Comparison of ENCODE assay signal across 1 cellular context in genomic region chr1:64966158-64966963, GRCh38.
TF ChIP-seq lines count a peak whose summit lies in the region.

Gene JAK1, minus strand, starts transcription at chr1:64966549. Its CDS starts 80,285 bp downstream, at chr1:64886264.

TF ChIP-seq in K562, 482 proteins besides CTCF, POLR2A, EP300 and RAD21 (continued from another document and continues in another):
- TF ChIP-seq, protein P1, sequence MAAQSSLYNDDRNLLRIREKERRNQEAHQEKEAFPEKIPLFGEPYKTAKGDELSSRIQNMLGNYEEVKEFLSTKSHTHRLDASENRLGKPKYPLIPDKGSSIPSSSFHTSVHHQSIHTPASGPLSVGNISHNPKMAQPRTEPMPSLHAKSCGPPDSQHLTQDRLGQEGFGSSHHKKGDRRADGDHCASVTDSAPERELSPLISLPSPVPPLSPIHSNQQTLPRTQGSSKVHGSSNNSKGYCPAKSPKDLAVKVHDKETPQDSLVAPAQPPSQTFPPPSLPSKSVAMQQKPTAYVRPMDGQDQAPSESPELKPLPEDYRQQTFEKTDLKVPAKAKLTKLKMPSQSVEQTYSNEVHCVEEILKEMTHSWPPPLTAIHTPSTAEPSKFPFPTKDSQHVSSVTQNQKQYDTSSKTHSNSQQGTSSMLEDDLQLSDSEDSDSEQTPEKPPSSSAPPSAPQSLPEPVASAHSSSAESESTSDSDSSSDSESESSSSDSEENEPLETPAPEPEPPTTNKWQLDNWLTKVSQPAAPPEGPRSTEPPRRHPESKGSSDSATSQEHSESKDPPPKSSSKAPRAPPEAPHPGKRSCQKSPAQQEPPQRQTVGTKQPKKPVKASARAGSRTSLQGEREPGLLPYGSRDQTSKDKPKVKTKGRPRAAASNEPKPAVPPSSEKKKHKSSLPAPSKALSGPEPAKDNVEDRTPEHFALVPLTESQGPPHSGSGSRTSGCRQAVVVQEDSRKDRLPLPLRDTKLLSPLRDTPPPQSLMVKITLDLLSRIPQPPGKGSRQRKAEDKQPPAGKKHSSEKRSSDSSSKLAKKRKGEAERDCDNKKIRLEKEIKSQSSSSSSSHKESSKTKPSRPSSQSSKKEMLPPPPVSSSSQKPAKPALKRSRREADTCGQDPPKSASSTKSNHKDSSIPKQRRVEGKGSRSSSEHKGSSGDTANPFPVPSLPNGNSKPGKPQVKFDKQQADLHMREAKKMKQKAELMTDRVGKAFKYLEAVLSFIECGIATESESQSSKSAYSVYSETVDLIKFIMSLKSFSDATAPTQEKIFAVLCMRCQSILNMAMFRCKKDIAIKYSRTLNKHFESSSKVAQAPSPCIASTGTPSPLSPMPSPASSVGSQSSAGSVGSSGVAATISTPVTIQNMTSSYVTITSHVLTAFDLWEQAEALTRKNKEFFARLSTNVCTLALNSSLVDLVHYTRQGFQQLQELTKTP (IDR thresholded peaks at IDR 0.05; ENCODE audit: low read depth in 1 of 2, partially characterized antibody in 2 of 2) = no peak
- TF ChIP-seq PHF20 (IDR thresholded peaks at IDR 0.05; ENCODE audit: partially characterized antibody) = peak; percentile 46
- no peak for TF ChIP-seq POU5F1 (IDR thresholded peaks at IDR 0.05; ENCODE audit: borderline replicate concordance, low read depth, low read length, partially characterized antibody)
- no peak for TF ChIP-seq ZNF12 (CRISPR knock-in tag; IDR thresholded peaks at IDR 0.05)
- no peak for TF ChIP-seq MYC (IDR thresholded peaks at IDR 0.05; ENCODE audit: low read depth, low read length)
- TF ChIP-seq MYC (CRISPR knock-in tag; IDR thresholded peaks at IDR 0.05; ENCODE audit: borderline replicate concordance, low read depth) = no peak
- TF ChIP-seq SRSF1 (IDR thresholded peaks at IDR 0.05; ENCODE audit: low read depth, low read length) = no peak
- TF ChIP-seq SAFB2 (IDR thresholded peaks at IDR 0.05; ENCODE audit: borderline replicate concordance, low read depth, low read length, severe bottlenecking) = no peak
- TF ChIP-seq, protein P2, sequence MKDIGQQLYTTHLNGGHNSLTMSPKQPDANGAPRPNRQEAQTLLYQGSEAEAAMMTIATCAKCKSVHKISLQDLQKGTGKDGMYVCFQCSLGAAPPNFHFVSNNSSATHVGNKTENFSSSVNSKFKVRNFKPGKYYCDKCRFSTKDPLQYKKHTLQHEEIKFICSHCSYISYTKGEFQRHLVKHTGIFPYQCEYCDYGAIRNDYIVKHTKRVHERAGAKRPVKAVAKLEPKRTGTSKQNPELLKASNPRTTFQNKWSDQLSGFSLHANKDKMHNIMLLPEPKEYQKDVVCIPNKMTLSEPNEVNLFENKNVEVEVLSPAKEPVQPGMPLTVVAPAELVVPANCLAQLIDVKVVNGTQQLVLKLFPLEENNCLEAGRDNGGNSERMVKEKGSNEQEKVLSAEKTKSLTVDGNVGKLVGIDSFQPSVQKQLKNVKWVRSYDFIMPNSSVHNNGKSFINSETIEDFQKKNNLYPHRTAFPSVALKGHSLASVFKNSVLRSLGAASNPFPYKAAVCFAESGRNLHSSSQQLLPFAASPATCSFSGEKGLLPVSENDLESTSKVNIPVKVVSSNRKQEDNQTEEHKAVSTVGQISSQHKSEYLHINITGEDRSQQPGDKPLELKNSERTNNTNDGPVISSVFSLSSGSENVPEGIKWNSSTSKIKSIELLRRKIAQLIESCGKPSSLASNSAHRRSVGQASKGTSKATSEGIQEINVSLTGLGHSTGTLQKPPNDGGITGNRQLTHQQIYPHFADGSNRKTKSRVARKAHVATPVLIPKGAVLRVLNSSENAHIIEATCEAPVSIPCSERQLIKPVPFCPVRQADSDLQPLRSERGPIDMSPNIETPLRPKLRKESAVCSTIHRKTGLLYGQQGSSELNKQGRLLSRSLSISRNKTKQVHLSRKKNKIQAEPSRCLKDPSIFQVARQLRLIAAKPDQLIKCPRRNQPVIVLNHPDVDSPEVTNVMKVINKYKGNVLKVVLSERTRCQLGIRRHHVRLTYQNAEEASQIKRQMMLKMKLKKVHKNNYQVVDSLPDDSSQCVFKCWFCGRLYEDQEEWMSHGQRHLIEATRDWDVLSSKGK (CRISPR knock-in tag; IDR thresholded peaks at IDR 0.05) = no peak
- TF ChIP-seq TCF15 (CRISPR knock-in tag; IDR thresholded peaks at IDR 0.05) = no peak
- no peak for TF ChIP-seq NR2C1 (IDR thresholded peaks at IDR 0.05)
- no peak for TF ChIP-seq NR2C1 (tag; IDR thresholded peaks at IDR 0.05)
- TF ChIP-seq, protein P3, sequence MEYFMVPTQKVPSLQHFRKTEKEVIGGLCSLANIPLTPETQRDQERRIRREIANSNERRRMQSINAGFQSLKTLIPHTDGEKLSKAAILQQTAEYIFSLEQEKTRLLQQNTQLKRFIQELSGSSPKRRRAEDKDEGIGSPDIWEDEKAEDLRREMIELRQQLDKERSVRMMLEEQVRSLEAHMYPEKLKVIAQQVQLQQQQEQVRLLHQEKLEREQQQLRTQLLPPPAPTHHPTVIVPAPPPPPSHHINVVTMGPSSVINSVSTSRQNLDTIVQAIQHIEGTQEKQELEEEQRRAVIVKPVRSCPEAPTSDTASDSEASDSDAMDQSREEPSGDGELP (CRISPR knock-in tag; IDR thresholded peaks at IDR 0.05; ENCODE audit: borderline replicate concordance) = no peak
- TF ChIP-seq, protein P4, sequence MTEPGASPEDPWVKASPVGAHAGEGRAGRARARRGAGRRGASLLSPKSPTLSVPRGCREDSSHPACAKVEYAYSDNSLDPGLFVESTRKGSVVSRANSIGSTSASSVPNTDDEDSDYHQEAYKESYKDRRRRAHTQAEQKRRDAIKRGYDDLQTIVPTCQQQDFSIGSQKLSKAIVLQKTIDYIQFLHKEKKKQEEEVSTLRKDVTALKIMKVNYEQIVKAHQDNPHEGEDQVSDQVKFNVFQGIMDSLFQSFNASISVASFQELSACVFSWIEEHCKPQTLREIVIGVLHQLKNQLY (CRISPR knock-in tag; conservative IDR thresholded peaks at IDR 0.05) = no peak
- TF ChIP-seq, protein P5, sequence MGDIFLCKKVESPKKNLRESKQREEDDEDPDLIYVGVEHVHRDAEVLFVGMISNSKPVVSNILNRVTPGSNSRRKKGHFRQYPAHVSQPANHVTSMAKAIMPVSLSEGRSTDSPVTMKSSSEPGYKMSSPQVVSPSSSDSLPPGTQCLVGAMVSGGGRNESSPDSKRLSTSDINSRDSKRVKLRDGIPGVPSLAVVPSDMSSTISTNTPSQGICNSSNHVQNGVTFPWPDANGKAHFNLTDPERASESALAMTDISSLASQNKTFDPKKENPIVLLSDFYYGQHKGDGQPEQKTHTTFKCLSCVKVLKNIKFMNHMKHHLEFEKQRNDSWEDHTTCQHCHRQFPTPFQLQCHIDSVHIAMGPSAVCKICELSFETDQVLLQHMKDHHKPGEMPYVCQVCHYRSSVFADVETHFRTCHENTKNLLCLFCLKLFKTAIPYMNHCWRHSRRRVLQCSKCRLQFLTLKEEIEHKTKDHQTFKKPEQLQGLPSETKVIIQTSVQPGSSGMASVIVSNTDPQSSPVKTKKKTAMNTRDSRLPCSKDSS (IDR thresholded peaks at IDR 0.05; ENCODE audit: low read depth, partially characterized antibody) = no peak
- TF ChIP-seq FOXK1 (CRISPR knock-in tag; IDR thresholded peaks at IDR 0.05; ENCODE audit: borderline replicate concordance) = no peak
- no peak for TF ChIP-seq PML (IDR thresholded peaks at IDR 0.05; ENCODE audit: low read length)
- no peak for TF ChIP-seq RUNX1 (IDR thresholded peaks at IDR 0.05; ENCODE audit: low read depth)
- TF ChIP-seq HNRNPL (IDR thresholded peaks at IDR 0.05; ENCODE audit: low read depth, low read length) = no peak
- TF ChIP-seq HOXB6 (CRISPR knock-in tag; IDR thresholded peaks at IDR 0.05; ENCODE audit: borderline replicate concordance) = no peak
- no peak for TF ChIP-seq CHD4 (IDR thresholded peaks at IDR 0.05; ENCODE audit: insufficient read depth, insufficient replicate concordance, low read depth, low read length, poor library complexity, severe bottlenecking)
- no peak for TF ChIP-seq BACH1 (tag; IDR thresholded peaks at IDR 0.05)
- no peak for TF ChIP-seq ZNF655 (CRISPR knock-in tag; IDR thresholded peaks at IDR 0.05)
- TF ChIP-seq, protein P6, sequence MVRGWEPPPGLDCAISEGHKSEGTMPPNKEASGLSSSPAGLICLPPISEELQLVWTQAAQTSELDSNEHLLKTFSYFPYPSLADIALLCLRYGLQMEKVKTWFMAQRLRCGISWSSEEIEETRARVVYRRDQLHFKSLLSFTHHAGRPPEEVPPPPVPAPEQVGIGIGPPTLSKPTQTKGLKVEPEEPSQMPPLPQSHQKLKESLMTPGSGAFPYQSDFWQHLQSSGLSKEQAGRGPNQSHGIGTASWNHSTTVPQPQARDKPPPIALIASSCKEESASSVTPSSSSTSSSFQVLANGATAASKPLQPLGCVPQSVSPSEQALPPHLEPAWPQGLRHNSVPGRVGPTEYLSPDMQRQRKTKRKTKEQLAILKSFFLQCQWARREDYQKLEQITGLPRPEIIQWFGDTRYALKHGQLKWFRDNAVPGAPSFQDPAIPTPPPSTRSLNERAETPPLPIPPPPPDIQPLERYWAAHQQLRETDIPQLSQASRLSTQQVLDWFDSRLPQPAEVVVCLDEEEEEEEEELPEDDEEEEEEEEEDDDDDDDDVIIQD (CRISPR knock-in tag; IDR thresholded peaks at IDR 0.05) = 0 out of 2 replicates have a peak, but pooled peaks have one; percentile 23
- TF ChIP-seq CREB3 (tag; conservative IDR thresholded peaks at IDR 0.05; ENCODE audit: low read depth) = no peak
- TF ChIP-seq HIVEP1 (CRISPR knock-in tag; IDR thresholded peaks at IDR 0.05) = no peak
- TF ChIP-seq RFX7 (CRISPR knock-in tag; IDR thresholded peaks at IDR 0.05) = no peak
- TF ChIP-seq ELF1 (tag; IDR thresholded peaks at IDR 0.05) = peak; percentile 82
- no peak for TF ChIP-seq MAFG (tag; conservative IDR thresholded peaks at IDR 0.05)
- no peak for TF ChIP-seq ZNF316 (IDR thresholded peaks at IDR 0.05)
- no peak for TF ChIP-seq CUX1 (CRISPR knock-in tag; IDR thresholded peaks at IDR 0.05)
